In genomic region chrX:153474266-153474665, GRCh38 we compare ENCODE assay signal across 1 cellular context.
TF ChIP-seq lines count a peak whose summit lies in the region.

No MANE protein-coding gene starts in this region.

TF ChIP-seq in IMR-90, 13 proteins besides CTCF, POLR2A, EP300 and RAD21 (continued from another document):
- TF ChIP-seq FOS (IDR thresholded peaks at IDR 0.05; ENCODE audit: low read depth, low read length) (no peak), BHLHE40 (IDR thresholded peaks at IDR 0.05; ENCODE audit: low read depth, low read length) (no peak), RFX5 (IDR thresholded peaks at IDR 0.05; ENCODE audit: low read depth, low read length) (no peak), CHD1 (IDR thresholded peaks at IDR 0.05; ENCODE audit: low read depth, low read length) (no peak), USF2 (IDR thresholded peaks at IDR 0.05; ENCODE audit: low read depth, low read length) (no peak), CEBPB (IDR thresholded peaks at IDR 0.05; ENCODE audit: low read depth, low read length) (no peak), MXI1 (IDR thresholded peaks at IDR 0.05; ENCODE audit: borderline replicate concordance, low read depth, low read length) (no peak), ELK1 (IDR thresholded peaks at IDR 0.05; ENCODE audit: borderline replicate concordance, low read depth, low read length) (no peak)
